ENCODE assay signal across 20 cellular contexts in the genomic region with DNA sequence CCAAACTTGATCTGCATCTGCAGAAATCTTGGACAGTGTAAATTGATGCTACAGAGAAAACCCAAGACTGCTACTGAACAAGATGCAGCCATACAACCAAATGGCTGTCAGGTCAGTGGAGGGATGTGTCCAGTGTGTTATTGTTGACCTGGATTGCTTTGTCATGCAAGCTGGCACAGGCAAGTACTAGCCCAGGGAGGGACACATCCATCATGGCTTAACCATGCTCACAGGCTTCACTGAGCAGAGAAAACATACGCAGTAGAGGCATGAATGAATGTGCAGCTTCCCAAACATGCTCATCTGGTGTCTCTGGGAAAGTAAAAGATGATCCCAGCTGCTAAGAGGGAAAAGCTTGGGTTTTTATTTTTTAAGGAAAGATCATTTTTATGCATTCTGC.
DNase-seq lines count a peak whose midpoint lies in the region; ATAC-seq, FAIRE-seq and TF ChIP-seq lines count a peak whose summit lies in the region.
"Had no signal": no experiment of that assay in that cellular context is flagged by ENCODE, and none has a peak within 500 bp of the region (broad histone marks: within the 10 kb centered on the region; RNA-seq: fewer than 3 reads in every experiment).

No MANE protein-coding gene starts in this region.

- H4K5ac ChIP-seq in IMR-90 (ENCODE audit: low read depth, low read length), result no peak overlapping the region

- H3K4me1 ChIP-seq in A549 (peaks cover 13% of the 10 kb centered on the region), IMR-90 (ENCODE audit: control insufficient read depth, insufficient read depth, low read length) (peaks cover 14% of the 10 kb centered on the region), stomach (peaks cover 7 to 29% (median 15%) of the 10 kb centered on the region in 4 donors)
- H3K4me1 ChIP-seq: BLaER1 treated with 17β-estradiol and CSF1 and Interleukin-3, amounts not matched to agents 10 nM and 100 nM had no signal

- H2BK20ac ChIP-seq in IMR-90 (ENCODE audit: low read depth, low read length), result peak overlapping the region; percentile 91

- peaks cover 8% of the 10 kb centered on the region for H3K9me1 ChIP-seq in IMR-90 (ENCODE audit: insufficient read depth, low read length)

- H2BK5ac ChIP-seq in IMR-90 (ENCODE audit: low read depth, low read length, poor library complexity, severe bottlenecking), result peak overlapping the region; percentile 65

- H3K4me3 ChIP-seq in A549 (no peak overlapping the region), IMR-90 (ENCODE audit: insufficient read depth, low read depth, low read length) (no peak overlapping the region), fibroblast of mammary gland (ENCODE audit: control insufficient read depth, low read depth, low read length) (no peak overlapping the region), stomach (no peak overlapping the region)
- H3K4me3 ChIP-seq: BLaER1 treated with 17β-estradiol and CSF1 and Interleukin-3, amounts not matched to agents 10 nM and 100 nM; GM23248 had no signal

- DNase-seq in A549 (ENCODE audit: low read depth in 1 of 2, low spot score in 1 of 2) (no peak), IMR-90 (peak; percentile 27), fibroblast of mammary gland (ENCODE audit: low read depth) (peak; percentile 16), osteocyte (ENCODE audit: extremely low spot score, unreplicated experiment) (no peak), DMS114 treated with DMSO at 0.1 percent for 48 hours (lab: John Stamatoyannopoulos, UW; ENCODE audit: unreplicated experiment) (no peak), stomach (no peak), GDM1 (lab: John Stamatoyannopoulos, UW) (no peak)
- DNase-seq in activated effector memory CD4-positive, alpha-beta T cell treated with Interleukin-2 at 50 U/mL for 16 hours, result no peak
- DNase-seq: CD8-positive, alpha-beta T cell; DND-41; GM23248; NCI-H1092 treated with DMSO at 0.1 percent for 48 hours; NCI-H2081; NCI-H510A treated with DMSO at 0.1 percent for 48 hours; NCI-H82; OCI-M1; RPMI8226; SHP77 treated with DMSO at 0.1 percent for 48 hours had no signal

- H4K20me1 ChIP-seq in IMR-90 (ENCODE audit: insufficient read depth, low read length), result no peaks in the 10 kb centered on the region
- H4K20me1 ChIP-seq: BLaER1 treated with 17β-estradiol and CSF1 and Interleukin-3, amounts not matched to agents 10 nM and 100 nM had no signal

- no peak overlapping the region for H3K18ac ChIP-seq in IMR-90 (ENCODE audit: low read depth, low read length)

- TF ChIP-seq POLR2A in A549 (IDR thresholded peaks at IDR 0.05; ENCODE audit: low read length) (no peak), IMR-90 (IDR thresholded peaks at IDR 0.05; ENCODE audit: low read depth, low read length) (no peak), stomach (IDR thresholded peaks at IDR 0.05) (no peak)

- no peak overlapping the region for H3K9ac ChIP-seq in IMR-90 (ENCODE audit: low read depth, low read length)
- H3K9ac ChIP-seq: BLaER1 treated with 17β-estradiol and CSF1 and Interleukin-3, amounts not matched to agents 10 nM and 100 nM; GM23248 had no signal

- peak overlapping the region; percentile 80 for H2AK5ac ChIP-seq in IMR-90 (ENCODE audit: low read depth, low read length)

- WGBS in A549 (ENCODE audit: missing lambda C conversion rate), result 83% methylated on average over 1 of the region's 1 CpG
- WGBS in IMR-90 (ENCODE audit: extremely low coverage in 2 of 2, insufficient read length in 1 of 2), 2 experiments, result no CpG with 5 or more reads among the region's 1 CpG
- WGBS in stomach, 5 donors, result 68 to 95% (median 92%) methylated on average over 1 of the region's 1 CpG

- TF ChIP-seq EP300 in A549 (IDR thresholded peaks at IDR 0.05) (no peak), stomach (IDR thresholded peaks at IDR 0.05) (no peak)

- no peaks in the 10 kb centered on the region for H3K36me3 ChIP-seq in IMR-90 (ENCODE audit: control insufficient read depth, insufficient read depth, low read length)
- no peaks in the 10 kb centered on the region for H3K36me3 ChIP-seq in stomach
- H3K36me3 ChIP-seq: BLaER1 treated with 17β-estradiol and CSF1 and Interleukin-3, amounts not matched to agents 10 nM and 100 nM had no signal

- intact Hi-C loops in IMR-90 (cut with micrococcal nuclease) (no loop called here), stomach (cut with DNase I; ENCODE audit: low total_unique reads) (no loop called here)

- peaks cover 78% of the 10 kb centered on the region for H3K4me1 Mint-ChIP-seq in osteocyte (ENCODE audit: unreplicated experiment)

- peak overlapping the region; percentile 30 for H3K14ac ChIP-seq in IMR-90 (replicated peaks; ENCODE audit: low read depth, low read length)

- no peak for TF ChIP-seq RAD21 in A549 (conservative IDR thresholded peaks at IDR 0.05 in 1 of 2, IDR thresholded peaks at IDR 0.05 in 1 of 2)
- no peak for TF ChIP-seq RAD21 in IMR-90 (IDR thresholded peaks at IDR 0.05; ENCODE audit: low read length)

- TF ChIP-seq CTCF in A549 (IDR thresholded peaks at IDR 0.05) (no peak), IMR-90 (conservative IDR thresholded peaks at IDR 0.05; ENCODE audit: low read depth, low read length) (no peak), fibroblast of mammary gland (conservative IDR thresholded peaks at IDR 0.05; ENCODE audit: control insufficient read depth, insufficient read depth, low read depth, low read length) (no peak), osteocyte (IDR thresholded peaks at IDR 0.05) (no peak), stomach (IDR thresholded peaks at IDR 0.05) (no peak)

- H3K56ac ChIP-seq in IMR-90 (ENCODE audit: extremely low read depth, insufficient read depth, low read length), result no peak overlapping the region

- CTCF ChIA-PET in A549 (lab: Yijun Ruan, JAX) (interaction anchor here (1.6 kb wide), 1 partner anchor 121 kb away, joined by 6 read pairs; no protein-coding TSS in a partner anchor), IMR-90 (lab: Yijun Ruan, JAX) (no interaction called here)

- H3K27ac ChIP-seq in A549 (peak overlapping the region; percentile 30 to 62; a peak in 4 of 6 replicates), IMR-90 (ENCODE audit: insufficient read depth, low read length) (no peak overlapping the region), stomach (no peak overlapping the region)
- H3K27ac ChIP-seq: BLaER1 treated with 17β-estradiol and CSF1 and Interleukin-3, amounts not matched to agents 10 nM and 100 nM; GM23248 had no signal

- H3K4me2 ChIP-seq in A549, result no peak overlapping the region
- no peak overlapping the region for H3K4me2 ChIP-seq in IMR-90 (ENCODE audit: low read depth, low read length)
- H3K4me2 ChIP-seq: BLaER1 treated with 17β-estradiol and CSF1 and Interleukin-3, amounts not matched to agents 10 nM and 100 nM had no signal

- no peak for ATAC-seq in A549
- peak; percentile 6 for ATAC-seq in IMR-90 (ENCODE audit: low read depth)
- ATAC-seq: CD8-positive, alpha-beta T cell had no signal

- in situ Hi-C loops in IMR-90 (cut with MboI; ENCODE audit: low sequenced_read_pairs), result no loop called here

- H3K4me3 Mint-ChIP-seq in osteocyte (ENCODE audit: unreplicated experiment), result peak overlapping the region; percentile 4
- H3K4me3 Mint-ChIP-seq: CD8-positive, alpha-beta T cell had no signal

- H3K23ac ChIP-seq in IMR-90 (ENCODE audit: low read depth, low read length), result peak overlapping the region; percentile 54

- no TSS peak for BruUV-seq in IMR-90 (replicated peaks; lab: Mats Ljungman, UMichigan)

- H2BK120ac ChIP-seq in IMR-90 (ENCODE audit: low read depth, low read length), result peak overlapping the region; percentile 84

- peak overlapping the region; percentile 80 for H3K4ac ChIP-seq in IMR-90 (ENCODE audit: low read depth, low read length)

- H4K91ac ChIP-seq in IMR-90 (ENCODE audit: insufficient read depth, low read depth, low read length), result peak overlapping the region; percentile 40

- no peaks in the 10 kb centered on the region for H3K79me1 ChIP-seq in IMR-90 (ENCODE audit: low read depth in 1 of 2, low read length in 2 of 2)

- POLR2A ChIA-PET in A549 (lab: Yijun Ruan, JAX) (no interaction called here), IMR-90 (lab: Charles Lee; ENCODE audit: unreplicated experiment) (no interaction called here)

- H3K36me3 Mint-ChIP-seq in osteocyte (ENCODE audit: unreplicated experiment), result peaks cover 6% of the 10 kb centered on the region
- H3K36me3 Mint-ChIP-seq: CD8-positive, alpha-beta T cell had no signal

- H4K8ac ChIP-seq in IMR-90 (ENCODE audit: low read depth in 2 of 2, low read length in 2 of 2), result peak overlapping the region in 1 of 2 experiments; percentile 3; a peak in 1 of 4 replicates

- dilution Hi-C loops in IMR-90 (cut with HindIII; ENCODE audit: low sequenced_read_pairs, unreplicated experiment), result no loop called here

- H3K9me3 ChIP-seq in A549 (no peaks in the 10 kb centered on the region), IMR-90 (ENCODE audit: control insufficient read depth, insufficient read depth, low read length) (no peaks in the 10 kb centered on the region), stomach (no peaks in the 10 kb centered on the region)

- FAIRE-seq in A549 (lab: Jason Lieb, UNC), result no peak
- FAIRE-seq: D721Med had no signal

- H3K27ac Mint-ChIP-seq in osteocyte (ENCODE audit: unreplicated experiment), result peak overlapping the region; percentile 70
- H3K27ac Mint-ChIP-seq: CD8-positive, alpha-beta T cell had no signal

- H3K27me3 ChIP-seq in IMR-90 (ENCODE audit: control insufficient read depth, insufficient read depth, low read length), result no peaks in the 10 kb centered on the region
- H3K27me3 ChIP-seq in stomach, result no peaks in the 10 kb centered on the region
- H3K27me3 ChIP-seq: BLaER1 treated with 17β-estradiol and CSF1 and Interleukin-3, amounts not matched to agents 10 nM and 100 nM had no signal

- H2AK9ac ChIP-seq in IMR-90 (replicated peaks; ENCODE audit: low read depth, low read length, poor library complexity), result no peak overlapping the region

- no peaks in the 10 kb centered on the region for H3K27me3 Mint-ChIP-seq in osteocyte (ENCODE audit: unreplicated experiment)

- no peaks in the 10 kb centered on the region for H3K9me3 Mint-ChIP-seq in osteocyte (ENCODE audit: unreplicated experiment)
- H3K9me3 Mint-ChIP-seq: CD8-positive, alpha-beta T cell had no signal

- H2AFZ ChIP-seq in IMR-90 (replicated peaks; ENCODE audit: low read length, poor library complexity), result peak overlapping the region; percentile 80
- H2AFZ ChIP-seq: GM23248 had no signal

- H2BK15ac ChIP-seq in IMR-90 (ENCODE audit: low read depth, low read length), result peak overlapping the region; percentile 10; the same call in 1 of the 3 replicates

TF ChIP-seq in A549, 52 proteins besides CTCF, POLR2A, EP300 and RAD21 (continues in another document):
- TF ChIP-seq RFX5 (IDR thresholded peaks at IDR 0.05) (no peak), PHF8 (IDR thresholded peaks at IDR 0.05; ENCODE audit: borderline replicate concordance, low read depth) (no peak)

TF ChIP-seq in IMR-90, 13 proteins besides CTCF, POLR2A, EP300 and RAD21:
- TF ChIP-seq FOS (IDR thresholded peaks at IDR 0.05; ENCODE audit: low read depth, low read length) (no peak), RFX5 (IDR thresholded peaks at IDR 0.05; ENCODE audit: low read depth, low read length) (no peak), NFE2L2 (IDR thresholded peaks at IDR 0.05; ENCODE audit: low read depth, low read length) (peak; percentile 33; the same call in 1 of the 2 replicates), CHD1 (IDR thresholded peaks at IDR 0.05; ENCODE audit: low read depth, low read length) (no peak)

Comparison
In these comparisons a context has a peak if more than half of its experiments do, and no peak if none do; other contexts are left out.
1. DNase-seq: peak in IMR-90 (single experiment) and fibroblast of mammary gland (single experiment); none in A549 (0 of 2), osteocyte (single experiment), DMS114 treated with DMSO at 0.1 percent for 48 hours (single experiment), stomach (single experiment), GDM1 (single experiment) and activated effector memory CD4-positive, alpha-beta T cell treated with Interleukin-2 at 50 U/mL for 16 hours (single experiment).
2. H3K27ac ChIP-seq: peak in A549 (2 of 2); none in IMR-90 (single experiment) and stomach (0 of 5).